ENCODE assay signal across 1 cellular context in the genomic region with DNA sequence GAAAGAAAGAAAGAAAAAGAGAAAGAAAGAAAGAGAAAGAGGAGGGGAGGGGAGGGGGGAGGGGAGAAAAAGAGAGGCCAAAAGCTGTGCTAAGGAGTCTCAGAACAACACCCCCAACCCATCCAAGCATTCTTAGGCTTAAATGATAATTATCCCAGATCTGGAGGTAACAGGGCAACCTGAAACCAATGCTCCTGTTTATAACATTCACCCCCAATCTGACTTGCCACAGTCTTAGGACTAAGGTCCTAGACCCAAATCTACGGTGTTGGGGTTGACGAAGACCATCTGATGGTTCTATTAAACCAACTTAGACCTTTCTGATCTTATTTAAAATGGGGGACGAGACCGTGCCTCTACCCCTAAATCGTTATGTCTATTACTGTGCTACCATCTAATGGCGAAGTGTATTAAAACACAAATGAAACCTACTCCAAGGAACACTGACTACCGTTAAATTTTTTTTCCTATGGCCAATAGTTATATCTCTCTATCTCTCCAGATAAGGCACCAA.
TF ChIP-seq lines count a peak whose summit lies in the region.

No MANE protein-coding gene starts in this region.

TF ChIP-seq in HEK293, 187 proteins besides CTCF, POLR2A, EP300 and RAD21 (continued from another document):
- TF ChIP-seq, protein P1, sequence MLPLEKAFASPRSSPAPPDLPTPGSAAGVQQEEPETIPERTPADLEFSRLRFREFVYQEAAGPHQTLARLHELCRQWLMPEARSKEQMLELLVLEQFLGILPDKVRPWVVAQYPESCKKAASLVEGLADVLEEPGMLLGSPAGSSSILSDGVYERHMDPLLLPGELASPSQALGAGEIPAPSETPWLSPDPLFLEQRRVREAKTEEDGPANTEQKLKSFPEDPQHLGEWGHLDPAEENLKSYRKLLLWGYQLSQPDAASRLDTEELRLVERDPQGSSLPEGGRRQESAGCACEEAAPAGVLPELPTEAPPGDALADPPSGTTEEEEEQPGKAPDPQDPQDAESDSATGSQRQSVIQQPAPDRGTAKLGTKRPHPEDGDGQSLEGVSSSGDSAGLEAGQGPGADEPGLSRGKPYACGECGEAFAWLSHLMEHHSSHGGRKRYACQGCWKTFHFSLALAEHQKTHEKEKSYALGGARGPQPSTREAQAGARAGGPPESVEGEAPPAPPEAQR (tag by site-specific recombination; IDR thresholded peaks at IDR 0.05), result no peak
- no peak for TF ChIP-seq TCF7L2 (IDR thresholded peaks at IDR 0.05; ENCODE audit: borderline replicate concordance, low read depth, low read length)
- TF ChIP-seq MEIS1 (CRISPR knock-in tag; IDR thresholded peaks at IDR 0.05; ENCODE audit: borderline replicate concordance), result no peak
- peak; percentile 51; the same call in 1 of the 2 replicates for TF ChIP-seq ZNF561 (tag by site-specific recombination; IDR thresholded peaks at IDR 0.05; ENCODE audit: borderline replicate concordance)
- TF ChIP-seq ZNF19 (tag by site-specific recombination; IDR thresholded peaks at IDR 0.05; ENCODE audit: low read depth), result no peak
- no peak for TF ChIP-seq ZNF596 (tag by site-specific recombination; IDR thresholded peaks at IDR 0.05)
- no peak for TF ChIP-seq ZNF426 (tag by site-specific recombination; IDR thresholded peaks at IDR 0.05)
- no peak for TF ChIP-seq ZNF391 (tag by site-specific recombination; IDR thresholded peaks at IDR 0.05; ENCODE audit: borderline replicate concordance, low read depth)
- TF ChIP-seq ZNF558 (tag by site-specific recombination; IDR thresholded peaks at IDR 0.05), result 0 out of 2 replicates have a peak, but pooled peaks have one; percentile 8
- TF ChIP-seq, protein P2, sequence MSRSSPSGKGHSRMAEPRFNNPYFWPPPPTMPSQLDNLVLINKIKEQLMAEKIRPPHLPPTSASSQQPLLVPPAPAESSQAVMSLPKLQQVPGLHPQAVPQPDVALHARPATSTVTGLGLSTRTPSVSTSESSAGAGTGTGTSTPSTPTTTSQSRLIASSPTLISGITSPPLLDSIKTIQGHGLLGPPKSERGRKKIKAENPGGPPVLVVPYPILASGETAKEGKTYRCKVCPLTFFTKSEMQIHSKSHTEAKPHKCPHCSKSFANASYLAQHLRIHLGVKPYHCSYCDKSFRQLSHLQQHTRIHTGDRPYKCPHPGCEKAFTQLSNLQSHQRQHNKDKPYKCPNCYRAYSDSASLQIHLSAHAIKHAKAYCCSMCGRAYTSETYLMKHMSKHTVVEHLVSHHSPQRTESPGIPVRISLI (tag by site-specific recombination; IDR thresholded peaks at IDR 0.05), result 0 out of 2 replicates have a peak, but pooled peaks have one; percentile 66
- TF ChIP-seq ZNF701 (tag by site-specific recombination; IDR thresholded peaks at IDR 0.05), result no peak
- TF ChIP-seq ZNF560 (tag by site-specific recombination; IDR thresholded peaks at IDR 0.05; ENCODE audit: borderline replicate concordance), result no peak
- TF ChIP-seq ZNF155 (tag by site-specific recombination; IDR thresholded peaks at IDR 0.05), result no peak
- TF ChIP-seq, protein P3, sequence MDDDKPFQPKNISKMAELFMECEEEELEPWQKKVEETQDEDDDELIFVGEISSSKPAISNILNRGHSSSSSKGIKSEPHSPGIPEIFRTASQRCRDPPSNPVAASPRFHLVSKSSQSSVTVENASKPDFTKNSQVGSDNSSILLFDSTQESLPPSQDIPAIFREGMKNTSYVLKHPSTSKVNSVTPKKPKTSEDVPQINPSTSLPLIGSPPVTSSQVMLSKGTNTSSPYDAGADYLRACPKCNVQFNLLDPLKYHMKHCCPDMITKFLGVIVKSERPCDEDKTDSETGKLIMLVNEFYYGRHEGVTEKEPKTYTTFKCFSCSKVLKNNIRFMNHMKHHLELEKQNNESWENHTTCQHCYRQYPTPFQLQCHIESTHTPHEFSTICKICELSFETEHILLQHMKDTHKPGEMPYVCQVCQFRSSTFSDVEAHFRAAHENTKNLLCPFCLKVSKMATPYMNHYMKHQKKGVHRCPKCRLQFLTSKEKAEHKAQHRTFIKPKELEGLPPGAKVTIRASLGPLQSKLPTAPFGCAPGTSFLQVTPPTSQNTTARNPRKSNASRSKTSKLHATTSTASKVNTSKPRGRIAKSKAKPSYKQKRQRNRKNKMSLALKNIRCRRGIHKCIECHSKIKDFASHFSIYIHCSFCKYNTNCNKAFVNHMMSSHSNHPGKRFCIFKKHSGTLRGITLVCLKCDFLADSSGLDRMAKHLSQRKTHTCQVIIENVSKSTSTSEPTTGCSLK (tag by site-specific recombination; IDR thresholded peaks at IDR 0.05), result no peak
- TF ChIP-seq, protein P4, sequence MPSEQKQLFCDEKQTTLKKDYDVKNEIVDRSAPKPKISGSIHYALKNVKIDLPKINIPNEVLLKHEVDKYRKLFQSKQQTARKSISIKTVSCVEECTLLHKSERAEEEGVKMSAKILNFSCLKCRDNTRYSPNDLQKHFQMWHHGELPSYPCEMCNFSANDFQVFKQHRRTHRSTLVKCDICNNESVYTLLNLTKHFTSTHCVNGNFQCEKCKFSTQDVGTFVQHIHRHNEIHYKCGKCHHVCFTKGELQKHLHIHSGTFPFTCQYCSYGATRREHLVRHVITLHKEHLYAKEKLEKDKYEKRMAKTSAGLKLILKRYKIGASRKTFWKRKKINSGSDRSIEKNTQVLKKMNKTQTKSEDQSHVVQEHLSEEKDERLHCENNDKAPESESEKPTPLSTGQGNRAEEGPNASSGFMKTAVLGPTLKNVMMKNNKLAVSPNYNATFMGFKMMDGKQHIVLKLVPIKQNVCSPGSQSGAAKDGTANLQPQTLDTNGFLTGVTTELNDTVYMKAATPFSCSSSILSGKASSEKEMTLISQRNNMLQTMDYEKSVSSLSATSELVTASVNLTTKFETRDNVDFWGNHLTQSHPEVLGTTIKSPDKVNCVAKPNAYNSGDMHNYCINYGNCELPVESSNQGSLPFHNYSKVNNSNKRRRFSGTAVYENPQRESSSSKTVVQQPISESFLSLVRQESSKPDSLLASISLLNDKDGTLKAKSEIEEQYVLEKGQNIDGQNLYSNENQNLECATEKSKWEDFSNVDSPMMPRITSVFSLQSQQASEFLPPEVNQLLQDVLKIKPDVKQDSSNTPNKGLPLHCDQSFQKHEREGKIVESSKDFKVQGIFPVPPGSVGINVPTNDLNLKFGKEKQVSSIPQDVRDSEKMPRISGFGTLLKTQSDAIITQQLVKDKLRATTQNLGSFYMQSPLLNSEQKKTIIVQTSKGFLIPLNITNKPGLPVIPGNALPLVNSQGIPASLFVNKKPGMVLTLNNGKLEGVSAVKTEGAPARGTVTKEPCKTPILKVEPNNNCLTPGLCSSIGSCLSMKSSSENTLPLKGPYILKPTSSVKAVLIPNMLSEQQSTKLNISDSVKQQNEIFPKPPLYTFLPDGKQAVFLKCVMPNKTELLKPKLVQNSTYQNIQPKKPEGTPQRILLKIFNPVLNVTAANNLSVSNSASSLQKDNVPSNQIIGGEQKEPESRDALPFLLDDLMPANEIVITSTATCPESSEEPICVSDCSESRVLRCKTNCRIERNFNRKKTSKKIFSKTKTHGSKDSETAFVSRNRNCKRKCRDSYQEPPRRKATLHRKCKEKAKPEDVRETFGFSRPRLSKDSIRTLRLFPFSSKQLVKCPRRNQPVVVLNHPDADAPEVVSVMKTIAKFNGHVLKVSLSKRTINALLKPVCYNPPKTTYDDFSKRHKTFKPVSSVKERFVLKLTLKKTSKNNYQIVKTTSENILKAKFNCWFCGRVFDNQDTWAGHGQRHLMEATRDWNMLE (tag by site-specific recombination; conservative IDR thresholded peaks at IDR 0.05; ENCODE audit: low read depth), result no peak
- peak; percentile 33; the same call in 1 of the 2 replicates for TF ChIP-seq ZBTB17 (tag by site-specific recombination; IDR thresholded peaks at IDR 0.05)
- TF ChIP-seq ZNF274 (IDR thresholded peaks at IDR 0.05; ENCODE audit: low read length), result no peak
- no peak for TF ChIP-seq ZNF274 (tag by site-specific recombination; IDR thresholded peaks at IDR 0.05; ENCODE audit: borderline replicate concordance)
- no peak for TF ChIP-seq OSR2 (tag by site-specific recombination; IDR thresholded peaks at IDR 0.05)
- TF ChIP-seq ZNF292 (tag by site-specific recombination; IDR thresholded peaks at IDR 0.05; ENCODE audit: borderline replicate concordance, low read depth), result no peak
- TF ChIP-seq SCRT1 (tag by site-specific recombination; IDR thresholded peaks at IDR 0.05; ENCODE audit: borderline replicate concordance), result no peak
- no peak for TF ChIP-seq ZSCAN23 (tag by site-specific recombination; IDR thresholded peaks at IDR 0.05)
- no peak for TF ChIP-seq ZNF248 (tag by site-specific recombination; IDR thresholded peaks at IDR 0.05)
- TF ChIP-seq ZNF792 (tag by site-specific recombination; IDR thresholded peaks at IDR 0.05), result no peak
- TF ChIP-seq, protein P5, sequence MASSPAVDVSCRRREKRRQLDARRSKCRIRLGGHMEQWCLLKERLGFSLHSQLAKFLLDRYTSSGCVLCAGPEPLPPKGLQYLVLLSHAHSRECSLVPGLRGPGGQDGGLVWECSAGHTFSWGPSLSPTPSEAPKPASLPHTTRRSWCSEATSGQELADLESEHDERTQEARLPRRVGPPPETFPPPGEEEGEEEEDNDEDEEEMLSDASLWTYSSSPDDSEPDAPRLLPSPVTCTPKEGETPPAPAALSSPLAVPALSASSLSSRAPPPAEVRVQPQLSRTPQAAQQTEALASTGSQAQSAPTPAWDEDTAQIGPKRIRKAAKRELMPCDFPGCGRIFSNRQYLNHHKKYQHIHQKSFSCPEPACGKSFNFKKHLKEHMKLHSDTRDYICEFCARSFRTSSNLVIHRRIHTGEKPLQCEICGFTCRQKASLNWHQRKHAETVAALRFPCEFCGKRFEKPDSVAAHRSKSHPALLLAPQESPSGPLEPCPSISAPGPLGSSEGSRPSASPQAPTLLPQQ (tag by site-specific recombination; IDR thresholded peaks at IDR 0.05), result 0 out of 2 replicates have a peak, but pooled peaks have one; percentile 60
- TF ChIP-seq GFI1B (tag by site-specific recombination; IDR thresholded peaks at IDR 0.05), result no peak
- TF ChIP-seq SCRT2 (tag by site-specific recombination; IDR thresholded peaks at IDR 0.05), result no peak
- TF ChIP-seq, protein P6, sequence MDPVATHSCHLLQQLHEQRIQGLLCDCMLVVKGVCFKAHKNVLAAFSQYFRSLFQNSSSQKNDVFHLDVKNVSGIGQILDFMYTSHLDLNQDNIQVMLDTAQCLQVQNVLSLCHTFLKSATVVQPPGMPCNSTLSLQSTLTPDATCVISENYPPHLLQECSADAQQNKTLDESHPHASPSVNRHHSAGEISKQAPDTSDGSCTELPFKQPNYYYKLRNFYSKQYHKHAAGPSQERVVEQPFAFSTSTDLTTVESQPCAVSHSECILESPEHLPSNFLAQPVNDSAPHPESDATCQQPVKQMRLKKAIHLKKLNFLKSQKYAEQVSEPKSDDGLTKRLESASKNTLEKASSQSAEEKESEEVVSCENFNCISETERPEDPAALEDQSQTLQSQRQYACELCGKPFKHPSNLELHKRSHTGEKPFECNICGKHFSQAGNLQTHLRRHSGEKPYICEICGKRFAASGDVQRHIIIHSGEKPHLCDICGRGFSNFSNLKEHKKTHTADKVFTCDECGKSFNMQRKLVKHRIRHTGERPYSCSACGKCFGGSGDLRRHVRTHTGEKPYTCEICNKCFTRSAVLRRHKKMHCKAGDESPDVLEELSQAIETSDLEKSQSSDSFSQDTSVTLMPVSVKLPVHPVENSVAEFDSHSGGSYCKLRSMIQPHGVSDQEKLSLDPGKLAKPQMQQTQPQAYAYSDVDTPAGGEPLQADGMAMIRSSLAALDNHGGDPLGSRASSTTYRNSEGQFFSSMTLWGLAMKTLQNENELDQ (tag by site-specific recombination; IDR thresholded peaks at IDR 0.05; ENCODE audit: low read depth), result no peak
- TF ChIP-seq, protein P7, sequence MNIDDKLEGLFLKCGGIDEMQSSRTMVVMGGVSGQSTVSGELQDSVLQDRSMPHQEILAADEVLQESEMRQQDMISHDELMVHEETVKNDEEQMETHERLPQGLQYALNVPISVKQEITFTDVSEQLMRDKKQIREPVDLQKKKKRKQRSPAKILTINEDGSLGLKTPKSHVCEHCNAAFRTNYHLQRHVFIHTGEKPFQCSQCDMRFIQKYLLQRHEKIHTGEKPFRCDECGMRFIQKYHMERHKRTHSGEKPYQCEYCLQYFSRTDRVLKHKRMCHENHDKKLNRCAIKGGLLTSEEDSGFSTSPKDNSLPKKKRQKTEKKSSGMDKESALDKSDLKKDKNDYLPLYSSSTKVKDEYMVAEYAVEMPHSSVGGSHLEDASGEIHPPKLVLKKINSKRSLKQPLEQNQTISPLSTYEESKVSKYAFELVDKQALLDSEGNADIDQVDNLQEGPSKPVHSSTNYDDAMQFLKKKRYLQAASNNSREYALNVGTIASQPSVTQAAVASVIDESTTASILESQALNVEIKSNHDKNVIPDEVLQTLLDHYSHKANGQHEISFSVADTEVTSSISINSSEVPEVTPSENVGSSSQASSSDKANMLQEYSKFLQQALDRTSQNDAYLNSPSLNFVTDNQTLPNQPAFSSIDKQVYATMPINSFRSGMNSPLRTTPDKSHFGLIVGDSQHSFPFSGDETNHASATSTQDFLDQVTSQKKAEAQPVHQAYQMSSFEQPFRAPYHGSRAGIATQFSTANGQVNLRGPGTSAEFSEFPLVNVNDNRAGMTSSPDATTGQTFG (tag by site-specific recombination; IDR thresholded peaks at IDR 0.05; ENCODE audit: borderline replicate concordance), result no peak
- TF ChIP-seq, protein P8, sequence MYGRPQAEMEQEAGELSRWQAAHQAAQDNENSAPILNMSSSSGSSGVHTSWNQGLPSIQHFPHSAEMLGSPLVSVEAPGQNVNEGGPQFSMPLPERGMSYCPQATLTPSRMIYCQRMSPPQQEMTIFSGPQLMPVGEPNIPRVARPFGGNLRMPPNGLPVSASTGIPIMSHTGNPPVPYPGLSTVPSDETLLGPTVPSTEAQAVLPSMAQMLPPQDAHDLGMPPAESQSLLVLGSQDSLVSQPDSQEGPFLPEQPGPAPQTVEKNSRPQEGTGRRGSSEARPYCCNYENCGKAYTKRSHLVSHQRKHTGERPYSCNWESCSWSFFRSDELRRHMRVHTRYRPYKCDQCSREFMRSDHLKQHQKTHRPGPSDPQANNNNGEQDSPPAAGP (tag by site-specific recombination; IDR thresholded peaks at IDR 0.05), result no peak
- TF ChIP-seq KLF16 (tag by site-specific recombination; IDR thresholded peaks at IDR 0.05), result no peak
